ENCODE assay signal across 11 cellular contexts in the genomic region with DNA sequence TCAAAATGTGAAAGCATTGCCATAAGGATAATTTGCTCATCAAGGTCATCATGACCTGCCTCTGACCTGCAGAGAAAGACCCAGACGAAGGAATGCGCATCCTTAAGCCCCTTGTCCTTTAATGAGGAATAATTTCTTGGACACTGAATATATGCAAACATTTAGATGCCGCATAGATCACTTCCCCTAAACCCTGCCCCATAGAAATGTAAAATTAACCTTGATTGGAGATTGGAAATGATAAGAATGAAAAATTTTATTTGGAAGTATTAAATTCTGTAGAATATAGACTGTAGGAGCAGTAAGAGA.
DNase-seq lines count a peak whose midpoint lies in the region; ATAC-seq lines count a peak whose summit lies in the region.
"Had no signal": no experiment of that assay in that cellular context is flagged by ENCODE, and none has a peak within 500 bp of the region (broad histone marks: within the 10 kb centered on the region; RNA-seq: fewer than 3 reads in every experiment).

No MANE protein-coding gene starts in this region.

- peaks cover 4% of the 10 kb centered on the region for H3K9me3 Mint-ChIP-seq in activated CD4-positive, alpha-beta T cell treated with anti-CD3 and anti-CD28 coated beads, Interleukin-2, amount 10 ng/mL, durations not matched to agents 24 days and 14 days
- no peaks in the 10 kb centered on the region for H3K9me3 Mint-ChIP-seq in activated CD8-positive, alpha-beta T cell treated with anti-CD3 and anti-CD28 coated beads, Interleukin-2, amount 10 ng/mL, durations not matched to agents 7 days and 5 days (ENCODE audit: insufficient read depth)
- no peaks in the 10 kb centered on the region for H3K9me3 Mint-ChIP-seq in immature natural killer cell
- no peaks in the 10 kb centered on the region for H3K9me3 Mint-ChIP-seq in stimulated activated naive B cell treated with anti-CD40 and anti-IgM and Interleukin-4, amounts not matched to agents 10 μg/mL and 1 μg/mL and 100 μg/mL, for 72 hours

- H3K4me1 Mint-ChIP-seq in activated CD4-positive, alpha-beta T cell treated with anti-CD3 and anti-CD28 coated beads, Interleukin-2, amount 10 ng/mL, durations not matched to agents 24 days and 14 days: peaks cover 75% of the 10 kb centered on the region
- H3K4me1 Mint-ChIP-seq in activated CD8-positive, alpha-beta T cell treated with anti-CD3 and anti-CD28 coated beads, Interleukin-2, amount 10 ng/mL, durations not matched to agents 7 days and 5 days (ENCODE audit: low read depth): peaks cover 94% of the 10 kb centered on the region
- peaks cover 98 to 100% of the 10 kb centered on the region in 2 donors for H3K4me1 Mint-ChIP-seq in immature natural killer cell
- H3K4me1 Mint-ChIP-seq in stimulated activated naive B cell treated with anti-CD40 and anti-IgM and Interleukin-4, amounts not matched to agents 10 μg/mL and 1 μg/mL and 100 μg/mL, for 72 hours: peaks cover 50 to 85% of the 10 kb centered on the region in 2 donors

- CTCF ChIA-PET in activated CD8-positive, alpha-beta T cell treated with anti-CD3 and anti-CD28 coated beads, Interleukin-2, amount 10 ng/mL, durations not matched to agents 7 days and 5 days (lab: Charles Lee): interaction anchor here (0.7 to 4.2 kb wide), 44 partner anchors 8 to 1189 kb away, joined by 3 to 52 read pairs (median 5); partner anchors contain the start of gene NR3C1

- H3K27ac Mint-ChIP-seq in activated CD4-positive, alpha-beta T cell treated with anti-CD3 and anti-CD28 coated beads, Interleukin-2, amount 10 ng/mL, durations not matched to agents 24 days and 14 days: peak overlapping the region; percentile 99
- peak overlapping the region; percentile 100 for H3K27ac Mint-ChIP-seq in activated CD8-positive, alpha-beta T cell treated with anti-CD3 and anti-CD28 coated beads, Interleukin-2, amount 10 ng/mL, durations not matched to agents 7 days and 5 days
- peak overlapping the region; percentile 94 to 100 (median 98) for H3K27ac Mint-ChIP-seq in immature natural killer cell
- H3K27ac Mint-ChIP-seq in stimulated activated naive B cell treated with anti-CD40 and anti-IgM and Interleukin-4, amounts not matched to agents 10 μg/mL and 1 μg/mL and 100 μg/mL, for 72 hours: peak overlapping the region; percentile 93

- POLR2A ChIA-PET in activated CD8-positive, alpha-beta T cell treated with anti-CD3 and anti-CD28 coated beads, Interleukin-2, amount 10 ng/mL, durations not matched to agents 7 days and 5 days (lab: Charles Lee): interaction anchor here (0.7 to 5.1 kb wide), 11 partner anchors 16 to 1185 kb away, joined by 3 to 63 read pairs (median 4); partner anchors contain the start of genes NR3C1 and RNF14

- no peaks in the 10 kb centered on the region for H3K27me3 Mint-ChIP-seq in activated CD4-positive, alpha-beta T cell treated with anti-CD3 and anti-CD28 coated beads, Interleukin-2, amount 10 ng/mL, durations not matched to agents 24 days and 14 days
- H3K27me3 Mint-ChIP-seq in activated CD8-positive, alpha-beta T cell treated with anti-CD3 and anti-CD28 coated beads, Interleukin-2, amount 10 ng/mL, durations not matched to agents 7 days and 5 days (ENCODE audit: low read depth): no peaks in the 10 kb centered on the region
- peaks cover 4 to 32% (median 22%) of the 10 kb centered on the region in 3 donors for H3K27me3 Mint-ChIP-seq in immature natural killer cell (ENCODE audit: low read depth in 3 of 3)
- no peaks in the 10 kb centered on the region for H3K27me3 Mint-ChIP-seq in stimulated activated naive B cell treated with anti-CD40 and anti-IgM and Interleukin-4, amounts not matched to agents 10 μg/mL and 1 μg/mL and 100 μg/mL, for 72 hours

- intact Hi-C loops in activated CD4-positive, alpha-beta T cell treated with anti-CD3 and anti-CD28 coated beads, Interleukin-2, amount 10 ng/mL, durations not matched to agents 24 days and 14 days (cut with micrococcal nuclease): loop anchor here (1.0 to 5.0 kb wide), 5 partner anchors 259 to 965 kb away; no protein-coding TSS in a partner anchor

- DNase-seq in activated CD4-positive, alpha-beta T cell treated with anti-CD3 and anti-CD28 coated beads, Interleukin-2, amount 10 ng/mL, durations not matched to agents 24 days and 14 days: no peak
- DNase-seq in activated CD4-positive, alpha-beta T cell treated with anti-CD3 and anti-CD28 coated beads, Interleukin-2, amount 50 U/mL, for 1 hour: no peak
- no peak for DNase-seq in activated CD8-positive, alpha-beta T cell treated with anti-CD3 and anti-CD28 coated beads, Interleukin-2, amount 10 ng/mL, durations not matched to agents 7 days and 5 days
- DNase-seq in immature natural killer cell: no peak
- no peak for DNase-seq in stimulated activated naive B cell treated with anti-CD40 and anti-IgM and Interleukin-4, amounts not matched to agents 10 μg/mL and 1 μg/mL and 100 μg/mL, for 72 hours
- no peak for DNase-seq in NCI-H1105 (lab: John Stamatoyannopoulos, UW)
- no peak for DNase-seq in stimulated activated naive CD4-positive, alpha-beta T cell treated with Interleukin-2 at 50 U/mL for 16 hours (lab: John Stamatoyannopoulos, UW)
- DNase-seq in cerebellum (ENCODE audit: low spot score): no peak
- DNase-seq: mucosa of descending colon, NCI-H1436 treated with DMSO at 0.1 percent for 48 hours, SHP77 had no signal

- H3K4me3 Mint-ChIP-seq in activated CD4-positive, alpha-beta T cell treated with anti-CD3 and anti-CD28 coated beads, Interleukin-2, amount 10 ng/mL, durations not matched to agents 24 days and 14 days: peak overlapping the region; percentile 76
- H3K4me3 Mint-ChIP-seq in activated CD8-positive, alpha-beta T cell treated with anti-CD3 and anti-CD28 coated beads, Interleukin-2, amount 10 ng/mL, durations not matched to agents 7 days and 5 days: peak overlapping the region; percentile 63
- H3K4me3 Mint-ChIP-seq in immature natural killer cell: peak overlapping the region; percentile 72 to 83 (median 75)
- peak overlapping the region; percentile 20 to 48 for H3K4me3 Mint-ChIP-seq in stimulated activated naive B cell treated with anti-CD40 and anti-IgM and Interleukin-4, amounts not matched to agents 10 μg/mL and 1 μg/mL and 100 μg/mL, for 72 hours

- no peak for ATAC-seq in activated CD8-positive, alpha-beta T cell treated with anti-CD3 and anti-CD28 coated beads, Interleukin-2, amount 10 ng/mL, durations not matched to agents 7 days and 5 days
- ATAC-seq in stimulated activated naive B cell treated with anti-CD40 and anti-IgM and Interleukin-4, amounts not matched to agents 10 μg/mL and 1 μg/mL and 100 μg/mL, for 72 hours (replicated peaks): no peak

- peaks cover 9% of the 10 kb centered on the region for H3K36me3 Mint-ChIP-seq in activated CD4-positive, alpha-beta T cell treated with anti-CD3 and anti-CD28 coated beads, Interleukin-2, amount 10 ng/mL, durations not matched to agents 24 days and 14 days (ENCODE audit: low read depth)
- peaks cover 53% of the 10 kb centered on the region for H3K36me3 Mint-ChIP-seq in activated CD8-positive, alpha-beta T cell treated with anti-CD3 and anti-CD28 coated beads, Interleukin-2, amount 10 ng/mL, durations not matched to agents 7 days and 5 days (ENCODE audit: low read depth)
- H3K36me3 Mint-ChIP-seq in immature natural killer cell: peaks cover 0 to 5% (median 5%) of the 10 kb centered on the region in 3 donors
- H3K36me3 Mint-ChIP-seq in stimulated activated naive B cell treated with anti-CD40 and anti-IgM and Interleukin-4, amounts not matched to agents 10 μg/mL and 1 μg/mL and 100 μg/mL, for 72 hours: no peaks in the 10 kb centered on the region
